In genomic region chr11:57513446-57513795, GRCh38 we compare ENCODE assay signal across 10 cellular contexts. TPM values are rescaled to one million over a fixed set of nuclear protein-coding genes. Genes with fewer than 3 reads are reported as not detected.
DNase-seq lines count a peak whose midpoint lies in the region; ATAC-seq, FAIRE-seq and TF ChIP-seq lines count a peak whose summit lies in the region.
"Had no signal": no experiment of that assay in that cellular context is flagged by ENCODE, and none has a peak within 500 bp of the region (broad histone marks: within the 10 kb centered on the region; RNA-seq: fewer than 3 reads in every experiment).

No MANE protein-coding gene starts in this region.

- peaks cover 8% of the 10 kb centered on the region for H3K4me1 Mint-ChIP-seq in Calu3 (ENCODE audit: low read depth, unreplicated experiment)
- no peaks in the 10 kb centered on the region for H3K4me1 Mint-ChIP-seq in astrocyte (ENCODE audit: low read depth, unreplicated experiment)
- no peaks in the 10 kb centered on the region for H3K4me1 Mint-ChIP-seq in nephron

- peaks cover 46% of the 10 kb centered on the region for H3K27me3 ChIP-seq in HUES64 (ENCODE audit: insufficient read depth, low read length)
- H3K27me3 ChIP-seq in astrocyte (ENCODE audit: insufficient read depth, low read length): no peaks in the 10 kb centered on the region
- no peaks in the 10 kb centered on the region for H3K27me3 ChIP-seq in aorta (ENCODE audit: control insufficient read depth in 1 of 2, insufficient read depth in 2 of 2, low read length in 1 of 2)

- DNase-seq in Calu3: no peak
- DNase-seq in astrocyte (ENCODE audit: low read depth): no peak
- DNase-seq in islet precursor cell: no peak
- no peak for DNase-seq in NCI-H345 treated with DMSO at 0.1 percent for 48 hours (lab: John Stamatoyannopoulos, UW; ENCODE audit: unreplicated experiment)
- no peak for DNase-seq in aorta
- DNase-seq: foreskin keratinocyte had no signal

- peaks cover 3% of the 10 kb centered on the region; the same call in 1 of the 2 replicates for H3K4me1 ChIP-seq in HUES64 (ENCODE audit: insufficient read depth, low read length)
- peaks cover 11% of the 10 kb centered on the region for H3K4me1 ChIP-seq in astrocyte (ENCODE audit: insufficient read depth, low read length)
- H3K4me1 ChIP-seq in aorta (ENCODE audit: control insufficient read depth in 1 of 2, insufficient read depth in 2 of 2, low read length in 2 of 2): no peaks in the 10 kb centered on the region
- H3K4me1 ChIP-seq: foreskin keratinocyte had no signal

- H3K36me3 ChIP-seq in HUES64 (ENCODE audit: insufficient read depth, low read length) (no peaks in the 10 kb centered on the region), astrocyte (ENCODE audit: insufficient read depth, low read length) (no peaks in the 10 kb centered on the region), aorta (ENCODE audit: control insufficient read depth in 1 of 2, insufficient read depth in 2 of 2, low read length in 1 of 2) (no peaks in the 10 kb centered on the region)

- H3K9me3 ChIP-seq in HUES64 (ENCODE audit: insufficient read depth, low read depth, low read length) (no peaks in the 10 kb centered on the region), astrocyte (ENCODE audit: insufficient read depth, low read depth, low read length) (no peaks in the 10 kb centered on the region), aorta (ENCODE audit: control insufficient read depth, low read length) (no peaks in the 10 kb centered on the region)

- BruUV-seq in Calu3 (replicated peaks; lab: Mats Ljungman, UMichigan): TSS peak; percentile 45

- TF ChIP-seq CTCF in Calu3 (IDR thresholded peaks at IDR 0.05; ENCODE audit: unreplicated experiment) (no peak), astrocyte (IDR thresholded peaks at IDR 0.05; ENCODE audit: insufficient read depth, low read depth, low read length) (no peak), nephron (IDR thresholded peaks at IDR 0.05; ENCODE audit: unreplicated experiment in 3 of 3) (no peak)

- ATAC-seq in aorta (ENCODE audit: low FRiP score): no peak

- no peaks in the 10 kb centered on the region for H3K79me2 ChIP-seq in astrocyte (ENCODE audit: insufficient read depth, low read length)

- CTCF ChIA-PET in Calu3 (lab: Charles Lee): interaction anchor here (0.8 to 2.7 kb wide), 2 partner anchors 20 to 131 kb away, joined by 4 to 16 read pairs; no protein-coding TSS in a partner anchor

- no peak overlapping the region for H3K9ac ChIP-seq in HUES64 (ENCODE audit: low read depth, low read length)
- H3K9ac ChIP-seq in astrocyte (ENCODE audit: low read length): no peak overlapping the region

- peaks cover 7% of the 10 kb centered on the region for H4K20me1 ChIP-seq in astrocyte (ENCODE audit: insufficient read depth, low read length)

- H3K4me3 Mint-ChIP-seq in Calu3 (ENCODE audit: low read depth, unreplicated experiment) (no peak overlapping the region), astrocyte (ENCODE audit: unreplicated experiment) (peak overlapping the region; percentile 25), nephron (peak overlapping the region; percentile 76 to 89 (median 79))

- peaks cover 24% of the 10 kb centered on the region for H3K36me3 Mint-ChIP-seq in Calu3 (ENCODE audit: insufficient read depth, unreplicated experiment)
- H3K36me3 Mint-ChIP-seq in astrocyte (ENCODE audit: low read depth, unreplicated experiment): no peaks in the 10 kb centered on the region
- H3K36me3 Mint-ChIP-seq in nephron (ENCODE audit: low read depth): no peaks in the 10 kb centered on the region

- no peak overlapping the region for H3K4me2 ChIP-seq in astrocyte (ENCODE audit: low read length)

- H2AFZ ChIP-seq in astrocyte (ENCODE audit: low read depth, low read length): no peak overlapping the region

- H3K4me3 ChIP-seq in HUES64 (ENCODE audit: low read length) (peak overlapping the region; percentile 70), astrocyte (ENCODE audit: insufficient read depth, low read depth, low read length) (no peak overlapping the region), aorta (ENCODE audit: low read length in 2 of 2) (no peak overlapping the region)

- H3K27ac Mint-ChIP-seq in Calu3 (ENCODE audit: unreplicated experiment): no peak overlapping the region
- H3K27ac Mint-ChIP-seq in astrocyte (ENCODE audit: unreplicated experiment): no peak overlapping the region
- H3K27ac Mint-ChIP-seq in nephron: no peak overlapping the region

- H3K27me3 Mint-ChIP-seq in Calu3 (ENCODE audit: unreplicated experiment): no peaks in the 10 kb centered on the region
- peaks cover 25% of the 10 kb centered on the region for H3K27me3 Mint-ChIP-seq in astrocyte (ENCODE audit: low read depth, unreplicated experiment)
- H3K27me3 Mint-ChIP-seq in nephron (ENCODE audit: low read depth): peaks cover 32% of the 10 kb centered on the region

- FAIRE-seq in astrocyte (lab: Jason Lieb, UNC): no peak

- WGBS in HUES64: 38% methylated on average over 1 of the region's 1 CpG
- WGBS in aorta, 2 donors: 18 to 30% methylated on average over 1 of the region's 1 CpG

- no peak overlapping the region for H3K27ac ChIP-seq in HUES64 (ENCODE audit: low read depth, low read length)
- H3K27ac ChIP-seq in astrocyte (ENCODE audit: low read depth, low read length): no peak overlapping the region
- no peak overlapping the region for H3K27ac ChIP-seq in aorta (ENCODE audit: low read depth in 1 of 2, low read length in 2 of 2)
- H3K27ac ChIP-seq: foreskin keratinocyte had no signal

- H3K9me3 Mint-ChIP-seq in Calu3 (ENCODE audit: low read depth, unreplicated experiment): no peaks in the 10 kb centered on the region
- H3K9me3 Mint-ChIP-seq in astrocyte (ENCODE audit: unreplicated experiment): no peaks in the 10 kb centered on the region
- peaks cover 2% of the 10 kb centered on the region for H3K9me3 Mint-ChIP-seq in nephron

- intact Hi-C loops in Calu3 (cut with micrococcal nuclease; ENCODE audit: unreplicated experiment) (no loop called here), aorta (cut with DNase I) (no loop called here)

RNA-seq across cellular contexts. Expression of gene SLC43A1, which starts 2.1 kb away (rescaled TPM):
- 9.5 and 12.5 TPM in 2 replicates for total RNA-seq in Calu3 (2022)
- 8.7 TPM for polyA plus RNA-seq in HUES64 (2013, experiment 1 of 2)
- polyA plus RNA-seq in HUES64 (2013, experiment 2 of 2): 10.2 TPM
- 3.5 and 4.5 TPM in 2 replicates for total RNA-seq in astrocyte
- total RNA-seq in aorta: 10 to 100 TPM in 1 of 2 donors, 1 to 10 TPM in 1; 7.6 to 15.8 TPM
- 10 to 100 TPM in 1 of 2 donors, 1 to 10 TPM in 1; 8.6 to 19.6 TPM for polyA plus RNA-seq in aorta

RNA-seq across cellular contexts. Expression of gene TIMM10, which starts 17.1 kb away (rescaled TPM):
- total RNA-seq in Calu3 (2022) (68.5 and 73.5 TPM in 2 replicates), astrocyte (56.1 and 60.3 TPM in 2 replicates), aorta (10 to 100 TPM; 30.8 to 40.0 TPM)
- 85.9 TPM for polyA plus RNA-seq in HUES64 (2013, experiment 1 of 2)
- polyA plus RNA-seq in HUES64 (2013, experiment 2 of 2): 75.9 TPM
- 10 to 100 TPM; 34.7 to 71.1 TPM for polyA plus RNA-seq in aorta

RNA-seq across cellular contexts. Expression of gene SMTNL1, which starts 24.0 kb away (rescaled TPM):
- total RNA-seq in Calu3 (2022): not detected in 2 replicates
- 0.15 TPM for polyA plus RNA-seq in HUES64 (2013, experiment 1 of 2)
- 0.44 TPM for polyA plus RNA-seq in HUES64 (2013, experiment 2 of 2)
- not detected in 2 replicates for total RNA-seq in astrocyte
- total RNA-seq in aorta: not detected
- polyA plus RNA-seq in aorta: not detected
- total RNA-seq: foreskin keratinocyte, MCF 10A, subcutaneous adipose tissue had no signal
- polyA plus RNA-seq: foreskin keratinocyte had no signal

RNA-seq across cellular contexts. Expression of gene RTN4RL2, which starts 53.1 kb away (rescaled TPM):
- 1.9 and 3.6 TPM in 2 replicates for total RNA-seq in Calu3 (2022)
- 8.6 TPM for polyA plus RNA-seq in HUES64 (2013, experiment 1 of 2)
- polyA plus RNA-seq in HUES64 (2013, experiment 2 of 2): 11.8 TPM
- 0.50 and 0.65 TPM in 2 replicates for total RNA-seq in astrocyte
- total RNA-seq in aorta: 1 to 10 TPM; 1.1 to 4.3 TPM
- polyA plus RNA-seq in aorta: under 1 TPM in 1 of 2 donors, not detected in 1; 0.20 TPM

RNA-seq across cellular contexts. Expression of gene UBE2L6, which starts 54.1 kb away (rescaled TPM):
- total RNA-seq in Calu3 (2022) (80.8 and 170 TPM in 2 replicates), astrocyte (159 and 182 TPM in 2 replicates), aorta (10 to 100 TPM; 42.0 to 68.9 TPM)
- polyA plus RNA-seq in HUES64 (2013, experiment 1 of 2): 32.1 TPM
- polyA plus RNA-seq in HUES64 (2013, experiment 2 of 2): 45.3 TPM
- 10 to 100 TPM; 44.8 to 45.2 TPM for polyA plus RNA-seq in aorta
